11 cellular contexts compared by ENCODE assay signal in genomic region chr18:9634856-9635255, GRCh38.
"Had no signal": no experiment of that assay in that cellular context is flagged by ENCODE, and none has a peak within 500 bp of the region (broad histone marks: within the 10 kb centered on the region; RNA-seq: fewer than 3 reads in every experiment).

No MANE protein-coding gene starts in this region.

- FAIRE-seq: H1, H54 had no signal

- H2AFZ ChIP-seq: GM23248, GM23338 had no signal

- H3K36me3 ChIP-seq: HAP-1 had no signal

- H3K9me3 ChIP-seq: HAP-1 had no signal

- H3K9ac ChIP-seq: GM23248 had no signal

- H3K27ac ChIP-seq: GM23248 had no signal

- H3K4me3 ChIP-seq: GM23248, GM23338, HAP-1 had no signal

- DNase-seq: GM23248, GOT3, H7, H9, HCEC 1CT, HFFc6 had no signal

- ATAC-seq: GM23338, HCT116 had no signal

- H3K4me2 ChIP-seq: GM23338 had no signal
